In genomic region chr9:37198034-37198718, GRCh38 we compare ENCODE assay signal across 12 cellular contexts.
DNase-seq lines count a peak whose midpoint lies in the region; FAIRE-seq and TF ChIP-seq lines count a peak whose summit lies in the region.
"Had no signal": no experiment of that assay in that cellular context is flagged by ENCODE, and none has a peak within 500 bp of the region (broad histone marks: within the 10 kb centered on the region; RNA-seq: fewer than 3 reads in every experiment).

No MANE protein-coding gene starts in this region.

- POLR2A ChIA-PET in SK-N-SH (lab: Yijun Ruan, JAX), result no interaction called here

- TF ChIP-seq EP300 in SK-N-SH (IDR thresholded peaks at IDR 0.05; ENCODE audit: borderline replicate concordance in 1 of 2, low read depth in 1 of 2, low read length in 1 of 2), result no peak

- no peaks in the 10 kb centered on the region for H4K20me1 ChIP-seq in SK-N-SH (ENCODE audit: insufficient read depth)

- 87% methylated on average over 2 of the region's 2 CpGs for WGBS in SK-N-SH (ENCODE audit: low lambda C conversion rate)

- TF ChIP-seq RAD21 in SK-N-SH (IDR thresholded peaks at IDR 0.05; ENCODE audit: low read length), result no peak

- H3K4me2 ChIP-seq in SK-N-SH, result peak overlapping the region; percentile 57; the same call in 1 of the 2 replicates

- TF ChIP-seq CTCF in SK-N-SH (IDR thresholded peaks at IDR 0.05), result no peak

- H3K36me3 ChIP-seq in SK-N-SH (replicated peaks in 1 of 2; ENCODE audit: control insufficient read depth in 1 of 2, insufficient read depth in 2 of 2, low read length in 1 of 2), result peaks cover 0 to 17% of the 10 kb centered on the region in 2 experiments
- H3K36me3 ChIP-seq: colonic mucosa had no signal

- peak overlapping the region; percentile 67 to 76 for H3K27ac ChIP-seq in SK-N-SH (ENCODE audit: low read depth in 2 of 2, low read length in 1 of 2)
- peak overlapping the region; percentile 45 for H3K27ac ChIP-seq in epithelial cell of prostate
- H3K27ac ChIP-seq: colonic mucosa had no signal

- no peak overlapping the region; the same call in 1 of the 2 replicates for H3K9ac ChIP-seq in SK-N-SH

- peaks cover 19 to 44% of the 10 kb centered on the region in 2 experiments for H3K4me1 ChIP-seq in SK-N-SH (ENCODE audit: control insufficient read depth in 1 of 2, insufficient read depth in 2 of 2, low read depth in 1 of 2, low read length in 1 of 2)
- H3K4me1 ChIP-seq: colonic mucosa had no signal

- H3K27me3 ChIP-seq in SK-N-SH (ENCODE audit: insufficient read depth), result no peaks in the 10 kb centered on the region
- H3K27me3 ChIP-seq: colonic mucosa had no signal

- no peaks in the 10 kb centered on the region for H3K9me2 ChIP-seq in SK-N-SH

- peaks cover 48% of the 10 kb centered on the region for H3F3A ChIP-seq in SK-N-SH (replicated peaks; ENCODE audit: insufficient read depth)

- CTCF ChIA-PET in SK-N-SH (lab: Yijun Ruan, JAX), result no interaction called here

- no peak overlapping the region for H2AFZ ChIP-seq in SK-N-SH (ENCODE audit: low read depth)

- intact Hi-C loops in posterior vena cava (cut with DNase I), result no loop called here

- H3K79me2 ChIP-seq in SK-N-SH (ENCODE audit: insufficient read depth), result peaks cover 23% of the 10 kb centered on the region; the same call in 1 of the 2 replicates

- H3K4me3 ChIP-seq in SK-N-SH (ENCODE audit: low read depth in 2 of 2, low read length in 1 of 2), result no peak overlapping the region
- H3K4me3 ChIP-seq: colonic mucosa had no signal

- DNase-seq in CD1c-positive myeloid dendritic cell (ENCODE audit: extremely low spot score), result peak; percentile 24
- DNase-seq in GM19239 (ENCODE audit: insufficient read length, low spot score), result no peak
- DNase-seq in SK-N-SH, result no peak
- no peak for DNase-seq in epithelial cell of prostate (ENCODE audit: low read depth, low spot score)
- DNase-seq in posterior vena cava (ENCODE audit: low spot score), result no peak
- no peak for DNase-seq in RPMI8226
- DNase-seq in SW 1271 (lab: John Stamatoyannopoulos, UW), result no peak
- DNase-seq in NCI-H2029 (lab: John Stamatoyannopoulos, UW), result no peak
- DNase-seq: activated gamma-delta T cell treated with Interleukin-2 at 50 U/mL for 16 hours, colonic mucosa, left cardiac atrium, NCI-H1417 treated with DMSO at 0.1 percent for 48 hours had no signal

- no peaks in the 10 kb centered on the region for H3K9me3 ChIP-seq in SK-N-SH
- H3K9me3 ChIP-seq: colonic mucosa had no signal

- peak; percentile 11 for FAIRE-seq in GM19239 (lab: Jason Lieb, UNC)

TF ChIP-seq in SK-N-SH, 30 proteins besides CTCF, POLR2A, EP300 and RAD21:
- no peak for TF ChIP-seq RCOR1 (IDR thresholded peaks at IDR 0.05; ENCODE audit: low read length)
- no peak for TF ChIP-seq IRF3 (IDR thresholded peaks at IDR 0.05; ENCODE audit: low read depth, low read length)
